ENCODE assay signal across 12 cellular contexts in the genomic region with DNA sequence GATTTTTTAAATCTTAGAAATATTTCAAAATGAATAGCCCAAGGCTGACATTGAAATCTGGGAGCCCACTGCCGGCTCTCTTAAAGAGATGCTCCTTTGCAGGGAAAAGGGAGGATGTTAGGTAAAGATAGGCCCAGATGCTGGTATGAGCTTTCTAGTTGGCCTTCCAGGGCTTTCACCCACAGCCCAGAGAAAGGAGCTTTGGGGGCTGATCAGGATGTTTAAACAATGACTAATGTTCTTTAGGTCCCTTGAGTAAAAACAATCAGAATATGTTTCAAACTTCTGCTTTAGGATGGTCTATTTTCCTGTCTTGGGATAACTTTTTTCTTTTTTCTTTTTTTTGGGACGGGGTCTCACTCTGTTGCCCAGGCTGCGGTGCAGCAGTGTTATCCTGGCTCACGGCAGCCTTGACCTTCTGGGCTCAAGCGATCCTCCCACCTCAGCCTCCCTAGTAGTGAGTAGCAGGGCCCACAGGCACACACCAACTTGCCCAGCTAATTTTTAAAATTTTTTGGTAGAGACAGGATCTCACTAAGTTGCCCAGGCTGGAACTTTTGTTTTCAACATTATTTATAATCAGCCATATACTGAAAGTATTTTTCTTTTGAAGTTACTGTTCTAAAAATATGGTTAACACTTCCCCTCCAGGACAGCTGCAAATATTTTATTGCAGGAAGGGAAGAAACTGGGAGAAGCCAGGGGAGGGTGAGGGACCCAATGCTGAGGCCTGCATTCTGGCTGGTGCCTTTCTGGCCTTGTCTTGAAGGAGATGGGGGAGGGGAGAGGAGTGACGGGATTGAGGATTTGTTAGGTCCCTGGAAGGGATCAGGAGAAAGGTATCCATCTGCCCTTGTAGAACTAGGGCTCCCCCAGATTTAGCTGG.
A peak's percentile ranks its signal among the peaks of the same experiment; 100 is the strongest.
DNase-seq lines count a peak whose midpoint lies in the region; ATAC-seq, FAIRE-seq and TF ChIP-seq lines count a peak whose summit lies in the region.
"Had no signal": no experiment of that assay in that cellular context is flagged by ENCODE, and none has a peak within 500 bp of the region (broad histone marks: within the 10 kb centered on the region; RNA-seq: fewer than 3 reads in every experiment).

No MANE protein-coding gene starts in this region.

- 66% methylated on average over 6 of the region's 6 CpGs for WGBS in K562 (ENCODE audit: insufficient coverage, low coverage, missing lambda C conversion rate)
- WGBS in transverse colon (ENCODE audit: low coverage in 1 of 2), 2 donors, result 90 to 92% methylated on average over 5 to 6 of the region's 6 CpGs

- no peaks in the 10 kb centered on the region for H3K9me1 ChIP-seq in K562 (ENCODE audit: control insufficient read depth, insufficient read depth, low read length)

- H3K4me3 Mint-ChIP-seq in activated naive CD8-positive, alpha-beta T cell treated with anti-CD3 and anti-CD28 coated beads, Interleukin-2, amount 10 ng/mL, durations not matched to agents 7 days and 5 days, result peak overlapping the region; percentile 44
- H3K4me3 Mint-ChIP-seq in activated naive CD8-positive, alpha-beta T cell treated with anti-CD3 and anti-CD28 coated beads for 36 hours, result no peak overlapping the region
- H3K4me3 Mint-ChIP-seq in CD8-positive, alpha-beta memory T cell, result no peak overlapping the region
- H3K4me3 Mint-ChIP-seq: central memory CD8-positive, alpha-beta T cell had no signal

- in situ Hi-C loops in K562 (cut with MboI) (no loop called here), transverse colon (cut with MboI; ENCODE audit: low pct_ligation_motif_present in 1 of 4, low pct_unique_long_range_greater_than_20kb in 1 of 4, low sequenced_read_pairs in 3 of 4) (no loop called here)

- no peak overlapping the region for H3K4me3 ChIP-seq in K562
- H3K4me3 ChIP-seq in transverse colon, result peak overlapping the region in 1 of 4 donors; percentile 44
- H3K4me3 ChIP-seq in CD8-positive, alpha-beta memory T cell (ENCODE audit: low read length), result no peak overlapping the region

- no peaks in the 10 kb centered on the region for H3K79me2 ChIP-seq in K562 (ENCODE audit: control insufficient read depth, insufficient read depth, low read length)

- no TSS peak for BruUV-seq in K562 (replicated peaks; lab: Mats Ljungman, UMichigan)

- peaks cover 7% of the 10 kb centered on the region for H3K36me3 Mint-ChIP-seq in activated naive CD8-positive, alpha-beta T cell treated with anti-CD3 and anti-CD28 coated beads, Interleukin-2, amount 10 ng/mL, durations not matched to agents 7 days and 5 days
- no peaks in the 10 kb centered on the region for H3K36me3 Mint-ChIP-seq in activated naive CD8-positive, alpha-beta T cell treated with anti-CD3 and anti-CD28 coated beads for 36 hours
- H3K36me3 Mint-ChIP-seq in CD8-positive, alpha-beta memory T cell, result peaks cover 0 to 4% (median 0%) of the 10 kb centered on the region in 3 donors

- no peaks in the 10 kb centered on the region for H3K27me3 ChIP-seq in K562 (ENCODE audit: control insufficient read depth in 2 of 2, insufficient read depth in 2 of 2, low read length in 2 of 2)
- H3K27me3 ChIP-seq in transverse colon, result no peaks in the 10 kb centered on the region
- H3K27me3 ChIP-seq in CD8-positive, alpha-beta memory T cell (ENCODE audit: insufficient read depth, low read length, poor library complexity, severe bottlenecking), result no peaks in the 10 kb centered on the region

- no peak for TF ChIP-seq POLR2A in K562 (conservative IDR thresholded peaks at IDR 0.05)
- TF ChIP-seq POLR2A in transverse colon (IDR thresholded peaks at IDR 0.05), result no peak

- H3K36me3 ChIP-seq in K562 (ENCODE audit: control insufficient read depth, insufficient read depth, low read length), result no peaks in the 10 kb centered on the region
- no peaks in the 10 kb centered on the region for H3K36me3 ChIP-seq in transverse colon
- H3K36me3 ChIP-seq in CD8-positive, alpha-beta memory T cell (ENCODE audit: insufficient read depth, low read length), result no peaks in the 10 kb centered on the region

- H3K4me1 Mint-ChIP-seq in activated naive CD8-positive, alpha-beta T cell treated with anti-CD3 and anti-CD28 coated beads, Interleukin-2, amount 10 ng/mL, durations not matched to agents 7 days and 5 days, result peaks cover 38% of the 10 kb centered on the region
- peaks cover 37% of the 10 kb centered on the region for H3K4me1 Mint-ChIP-seq in activated naive CD8-positive, alpha-beta T cell treated with anti-CD3 and anti-CD28 coated beads for 36 hours
- peaks cover 25 to 50% (median 45%) of the 10 kb centered on the region in 3 donors for H3K4me1 Mint-ChIP-seq in CD8-positive, alpha-beta memory T cell

- intact Hi-C loops in K562 (cut with micrococcal nuclease), result no loop called here
- intact Hi-C loops in transverse colon (cut with DNase I; ENCODE audit: low total_unique reads), result no loop called here

- no peak for TF ChIP-seq EP300 in K562 (IDR thresholded peaks at IDR 0.05; ENCODE audit: low read length)
- no peak for TF ChIP-seq EP300 in transverse colon (IDR thresholded peaks at IDR 0.05; ENCODE audit: low read depth)

- TF ChIP-seq CTCF in K562 (IDR thresholded peaks at IDR 0.05 in 2 of 3, conservative IDR thresholded peaks at IDR 0.05 in 1 of 3; ENCODE audit: insufficient read depth in 2 of 3, low read depth in 1 of 3, low read length in 3 of 3) (no peak), transverse colon (IDR thresholded peaks at IDR 0.05) (no peak)

- TF ChIP-seq RAD21 in K562 (CRISPR knock-in tag; conservative IDR thresholded peaks at IDR 0.05 in 1 of 2, IDR thresholded peaks at IDR 0.05 in 1 of 2), result no peak

- no peaks in the 10 kb centered on the region for H3K9me3 Mint-ChIP-seq in activated naive CD8-positive, alpha-beta T cell treated with anti-CD3 and anti-CD28 coated beads, Interleukin-2, amount 10 ng/mL, durations not matched to agents 7 days and 5 days
- no peaks in the 10 kb centered on the region for H3K9me3 Mint-ChIP-seq in activated naive CD8-positive, alpha-beta T cell treated with anti-CD3 and anti-CD28 coated beads for 36 hours
- no peaks in the 10 kb centered on the region for H3K9me3 Mint-ChIP-seq in CD8-positive, alpha-beta memory T cell
- H3K9me3 Mint-ChIP-seq: central memory CD8-positive, alpha-beta T cell had no signal

- H3K27ac Mint-ChIP-seq in activated naive CD8-positive, alpha-beta T cell treated with anti-CD3 and anti-CD28 coated beads, Interleukin-2, amount 10 ng/mL, durations not matched to agents 7 days and 5 days, result no peak overlapping the region
- H3K27ac Mint-ChIP-seq in activated naive CD8-positive, alpha-beta T cell treated with anti-CD3 and anti-CD28 coated beads for 36 hours, result no peak overlapping the region
- H3K27ac Mint-ChIP-seq in CD8-positive, alpha-beta memory T cell, result no peak overlapping the region

- no peaks in the 10 kb centered on the region for H3K27me3 Mint-ChIP-seq in activated naive CD8-positive, alpha-beta T cell treated with anti-CD3 and anti-CD28 coated beads, Interleukin-2, amount 10 ng/mL, durations not matched to agents 7 days and 5 days
- H3K27me3 Mint-ChIP-seq in activated naive CD8-positive, alpha-beta T cell treated with anti-CD3 and anti-CD28 coated beads for 36 hours, result no peaks in the 10 kb centered on the region
- H3K27me3 Mint-ChIP-seq in CD8-positive, alpha-beta memory T cell, result no peaks in the 10 kb centered on the region
- H3K27me3 Mint-ChIP-seq: central memory CD8-positive, alpha-beta T cell had no signal

- no peak overlapping the region for H3K9ac ChIP-seq in K562 (ENCODE audit: insufficient read depth in 1 of 2, low read depth in 2 of 2, low read length in 2 of 2)

- H3K4me2 ChIP-seq in K562 (ENCODE audit: insufficient read depth, low read length), result no peak overlapping the region

- no peak for DNase-seq in activated naive CD8-positive, alpha-beta T cell treated with anti-CD3 and anti-CD28 coated beads, Interleukin-2, amount 10 ng/mL, durations not matched to agents 7 days and 5 days
- DNase-seq in activated naive CD8-positive, alpha-beta T cell treated with anti-CD3 and anti-CD28 coated beads for 36 hours, result no peak
- no peak for DNase-seq in K562 (ENCODE audit: extremely low read depth in 1 of 4, low spot score in 3 of 4)
- peak; percentile 40 for DNase-seq in kidney tubule cell (ENCODE audit: low spot score)
- DNase-seq in transverse colon, result no peak
- no peak for DNase-seq in T-helper 2 cell
- no peak for DNase-seq in NCI-H1436 (lab: John Stamatoyannopoulos, UW)
- DNase-seq in CD8-positive, alpha-beta memory T cell, result no peak
- DNase-seq: glutamatergic neuron, NCI-H1694 had no signal

- H4K20me1 ChIP-seq in K562 (replicated peaks; ENCODE audit: control insufficient read depth, insufficient read depth, low read length), result peaks cover 12% of the 10 kb centered on the region; the same call in 1 of the 2 replicates

- CTCF ChIA-PET in K562 (lab: Yijun Ruan, JAX; ENCODE audit: low intra/inter-chr PET ratio), result no interaction called here
- CTCF ChIA-PET in CD8-positive, alpha-beta memory T cell (lab: Charles Lee), result no interaction called here

- POLR2A ChIA-PET in activated naive CD8-positive, alpha-beta T cell treated with anti-CD3 and anti-CD28 coated beads, Interleukin-2, amount 10 ng/mL, durations not matched to agents 7 days and 5 days (lab: Charles Lee), result no interaction called here
- POLR2A ChIA-PET in K562 (lab: Yijun Ruan, JAX), result interaction anchor here (0.6 kb wide), 2 partner anchors 39 to 471 kb away, joined by 3 read pairs; no protein-coding TSS in a partner anchor
- POLR2A ChIA-PET in CD8-positive, alpha-beta memory T cell (lab: Charles Lee), result no interaction called here

- no peak for FAIRE-seq in K562 (lab: Jason Lieb, UNC)
- FAIRE-seq: TTC549 had no signal

- no peak for ATAC-seq in activated naive CD8-positive, alpha-beta T cell treated with anti-CD3 and anti-CD28 coated beads, Interleukin-2, amount 10 ng/mL, durations not matched to agents 7 days and 5 days (ENCODE audit: low read depth)
- no peak for ATAC-seq in K562

- H3K9me3 ChIP-seq in K562 (replicated peaks; ENCODE audit: control insufficient read depth, insufficient read depth, low read depth, low read length) (no peaks in the 10 kb centered on the region), transverse colon (no peaks in the 10 kb centered on the region)
- H3K9me3 ChIP-seq in CD8-positive, alpha-beta memory T cell (ENCODE audit: low read length), result no peaks in the 10 kb centered on the region

- H2AFZ ChIP-seq in K562 (ENCODE audit: low read depth, low read length), result no peak overlapping the region

- H3K4me1 ChIP-seq in K562 (replicated peaks in 1 of 2; ENCODE audit: control insufficient read depth in 2 of 2, insufficient read depth in 2 of 2, low read length in 2 of 2) (peaks cover 12% of the 10 kb centered on the region in 2 experiments; a peak in 4 of 5 replicates), transverse colon (peaks cover 14 to 64% (median 42%) of the 10 kb centered on the region in 4 donors)
- H3K4me1 ChIP-seq in CD8-positive, alpha-beta memory T cell (ENCODE audit: insufficient read depth, low read length), result peaks cover 19% of the 10 kb centered on the region

- H3K27ac ChIP-seq in K562 (ENCODE audit: extremely low read depth, low read depth, low read length) (no peak overlapping the region), transverse colon (peak overlapping the region in 3 of 4 donors; percentile 72 to 84 (median 79))
- H3K27ac ChIP-seq in CD8-positive, alpha-beta memory T cell (ENCODE audit: low read depth, low read length), result no peak overlapping the region

TF ChIP-seq in K562, 482 proteins besides CTCF, POLR2A, EP300 and RAD21 (continues in another document):
- no peak for TF ChIP-seq JUND (IDR thresholded peaks at IDR 0.05; ENCODE audit: borderline replicate concordance, low read depth, low read length)
- TF ChIP-seq JUND (tag; IDR thresholded peaks at IDR 0.05; ENCODE audit: borderline replicate concordance, low read depth, low read length), result no peak

Comparison
In these comparisons a context has a peak if more than half of its experiments do, and no peak if none do; other contexts are left out.
1. H3K27ac ChIP-seq: peak in transverse colon (3 of 4); none in K562 (single experiment) and CD8-positive, alpha-beta memory T cell (single experiment).